8 cellular contexts compared by ENCODE assay signal in the genomic region with DNA sequence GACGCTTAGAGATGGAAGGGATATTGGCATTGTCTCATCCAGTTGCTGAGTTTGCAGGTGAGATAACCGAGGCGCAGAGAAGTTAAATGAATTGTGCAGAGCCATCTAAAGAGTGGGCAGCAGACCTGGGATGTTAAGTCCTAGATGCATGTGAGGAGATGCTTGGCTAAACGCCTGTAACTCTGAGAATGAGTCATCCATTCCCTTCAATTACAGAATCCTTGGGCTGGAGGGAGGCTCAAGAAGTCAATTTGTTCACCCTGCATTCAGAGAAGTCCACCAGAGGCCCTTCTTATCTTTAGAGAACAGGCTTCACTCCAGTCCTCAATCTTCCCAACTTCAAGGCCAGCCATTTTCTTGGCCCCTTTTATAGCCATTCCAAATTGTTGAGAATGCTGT. TPM values are rescaled to one million over a fixed set of nuclear protein-coding genes. Genes with fewer than 3 reads are reported as not detected.
DNase-seq lines count a peak whose midpoint lies in the region; ATAC-seq and TF ChIP-seq lines count a peak whose summit lies in the region.

No MANE protein-coding gene starts in this region.

- peaks cover 5 to 31% (median 17%) of the 10 kb centered on the region in 4 donors for H3K4me1 Mint-ChIP-seq in CD4-positive, CD25-positive, alpha-beta regulatory T cell
- H3K4me1 Mint-ChIP-seq in natural killer cell = peaks cover 16 to 38% of the 10 kb centered on the region in 2 donors

- H3K4me1 ChIP-seq in CD4-positive, CD25-positive, alpha-beta regulatory T cell (ENCODE audit: control insufficient read depth, insufficient read depth, low read length, poor library complexity, severe bottlenecking) = peaks cover 12% of the 10 kb centered on the region

- H3K4me3 ChIP-seq in CD4-positive, CD25-positive, alpha-beta regulatory T cell (ENCODE audit: low read depth, low read length) = no peak overlapping the region
- no peak overlapping the region for H3K4me3 ChIP-seq in MG63

- no peak for TF ChIP-seq CTCF in natural killer cell (IDR thresholded peaks at IDR 0.05)

- H3K36me3 Mint-ChIP-seq in CD4-positive, CD25-positive, alpha-beta regulatory T cell = no peaks in the 10 kb centered on the region
- H3K36me3 Mint-ChIP-seq in natural killer cell = no peaks in the 10 kb centered on the region

- H3K27ac Mint-ChIP-seq in CD4-positive, CD25-positive, alpha-beta regulatory T cell = peak overlapping the region; percentile 22 to 83 (median 31)
- H3K27ac Mint-ChIP-seq in natural killer cell = peak overlapping the region; percentile 12 to 67

- H3K9me3 ChIP-seq in CD4-positive, CD25-positive, alpha-beta regulatory T cell (ENCODE audit: control insufficient read depth in 2 of 2, low read length in 2 of 2) = no peaks in the 10 kb centered on the region
- no peaks in the 10 kb centered on the region for H3K9me3 ChIP-seq in MG63

- no peaks in the 10 kb centered on the region for H3K9me3 Mint-ChIP-seq in CD4-positive, CD25-positive, alpha-beta regulatory T cell
- no peaks in the 10 kb centered on the region for H3K9me3 Mint-ChIP-seq in natural killer cell

- H3K27me3 Mint-ChIP-seq in CD4-positive, CD25-positive, alpha-beta regulatory T cell = peaks cover 12% of the 10 kb centered on the region
- no peaks in the 10 kb centered on the region for H3K27me3 Mint-ChIP-seq in natural killer cell (ENCODE audit: low read depth in 2 of 2)

- no peak for DNase-seq in CD4-positive, CD25-positive, alpha-beta regulatory T cell
- peak; percentile 16 for DNase-seq in MG63
- DNase-seq in natural killer cell = no peak
- DNase-seq in SHP77 treated with DMSO at 0.1 percent for 48 hours (lab: John Stamatoyannopoulos, UW) = no peak
- no peak for DNase-seq in activated CD4-positive, alpha-beta T cell treated with anti-CD3 and anti-CD28 coated beads for 48 hours
- no peak for DNase-seq in NCI-H2107 (lab: John Stamatoyannopoulos, UW)
- DNase-seq in left lobe of liver (ENCODE audit: low spot score) = no peak

- ATAC-seq in CD4-positive, CD25-positive, alpha-beta regulatory T cell (ENCODE audit: low read depth in 2 of 2) = no peak
- no peak for ATAC-seq in natural killer cell
- no peak for ATAC-seq in left lobe of liver

- H3K27me3 ChIP-seq in CD4-positive, CD25-positive, alpha-beta regulatory T cell (ENCODE audit: control insufficient read depth, insufficient read depth, low read length) = peaks cover 5% of the 10 kb centered on the region
- H3K27me3 ChIP-seq in MG63 = no peaks in the 10 kb centered on the region

- H3K4me3 Mint-ChIP-seq in CD4-positive, CD25-positive, alpha-beta regulatory T cell = peak overlapping the region; percentile 83 to 93 (median 86)
- H3K4me3 Mint-ChIP-seq in natural killer cell = peak overlapping the region; percentile 83

- no peak overlapping the region for H3K27ac ChIP-seq in CD4-positive, CD25-positive, alpha-beta regulatory T cell (ENCODE audit: insufficient read depth, low read length, poor library complexity, severe bottlenecking)
- peak overlapping the region; percentile 6 for H3K27ac ChIP-seq in cingulate gyrus (ENCODE audit: low read depth, low read length)

- intact Hi-C loops in natural killer cell (cut with micrococcal nuclease) = loop anchor here (10.0 kb wide), 1 partner anchor 99 kb away; no protein-coding TSS in a partner anchor

- H3K36me3 ChIP-seq in CD4-positive, CD25-positive, alpha-beta regulatory T cell (ENCODE audit: control insufficient read depth, insufficient read depth, low read length) = no peaks in the 10 kb centered on the region
- no peaks in the 10 kb centered on the region for H3K36me3 ChIP-seq in MG63

RNA-seq across cellular contexts. Expression of a gene that starts 1.6 kb away (rescaled TPM):
- 3.5 TPM for total RNA-seq in CD4-positive, CD25-positive, alpha-beta regulatory T cell
- 1 to 10 TPM; 2.3 to 3.2 (median 2.7) TPM for polyA plus RNA-seq in CD4-positive, CD25-positive, alpha-beta regulatory T cell
- total RNA-seq in MG63 (2014; rRNA removed; shearing (Covaris generic); ENCODE audit: low replicate concordance) = 0.07 and 0.30 TPM in 2 replicates
- total RNA-seq in natural killer cell = 1 to 10 TPM; 5.6 to 7.8 (median 7.2) TPM
- total RNA-seq in left lobe of liver = 10.6 TPM

RNA-seq across cellular contexts. Expression of a gene that starts 18.2 kb away (rescaled TPM):
- total RNA-seq in CD4-positive, CD25-positive, alpha-beta regulatory T cell = 0.20 TPM
- polyA plus RNA-seq in CD4-positive, CD25-positive, alpha-beta regulatory T cell = under 1 TPM in 2 of 4 donors, not detected in 2; 0.08 to 0.10 TPM
- not detected in 2 replicates for total RNA-seq in MG63 (2014; rRNA removed; shearing (Covaris generic); ENCODE audit: low replicate concordance)
- total RNA-seq in natural killer cell (under 1 TPM in 2 of 3 donors, not detected in 1; 0.33 to 0.43 TPM), left lobe of liver (not detected)
